In the genomic region with DNA sequence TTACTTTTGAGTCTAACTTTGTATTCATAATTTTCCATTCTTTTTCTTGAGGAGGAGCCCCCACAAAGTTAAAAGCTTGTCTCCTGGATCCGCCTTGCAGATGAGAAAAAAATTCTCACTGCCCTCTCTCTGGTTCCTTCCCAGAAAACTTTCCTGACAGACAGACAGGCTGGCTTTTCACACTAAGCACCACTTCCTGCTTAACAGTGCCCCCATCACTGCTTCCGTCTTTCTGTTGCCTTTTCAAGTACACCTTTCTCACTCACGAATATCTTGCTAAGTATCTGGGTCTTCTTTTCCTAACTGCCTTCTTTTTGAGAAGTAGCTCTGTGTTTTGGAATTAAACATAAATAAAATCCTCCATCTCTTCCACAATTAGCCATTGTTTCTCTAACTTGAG, we compare ENCODE assay signal across 12 cellular contexts. TPM values are rescaled to one million over a fixed set of nuclear protein-coding genes. Genes with fewer than 3 reads are reported as not detected.
DNase-seq lines count a peak whose midpoint lies in the region; ATAC-seq, FAIRE-seq and TF ChIP-seq lines count a peak whose summit lies in the region.
"Had no signal": no experiment of that assay in that cellular context is flagged by ENCODE, and none has a peak within 500 bp of the region (broad histone marks: within the 10 kb centered on the region; RNA-seq: fewer than 3 reads in every experiment).

No MANE protein-coding gene starts in this region.

- no peaks in the 10 kb centered on the region for H3K36me3 ChIP-seq in K562 (ENCODE audit: control insufficient read depth, insufficient read depth, low read length)
- H3K36me3 ChIP-seq: right lobe of liver had no signal

- in situ Hi-C loops in K562 (cut with MboI): no loop called here

- no peak overlapping the region for H3K4me3 ChIP-seq in Jurkat, Clone E6-1 (ENCODE audit: low read length)
- no peak overlapping the region for H3K4me3 ChIP-seq in K562
- H3K4me3 ChIP-seq: right lobe of liver had no signal

- TF ChIP-seq CTCF in K562 (IDR thresholded peaks at IDR 0.05 in 2 of 3, conservative IDR thresholded peaks at IDR 0.05 in 1 of 3; ENCODE audit: insufficient read depth in 2 of 3, low read depth in 1 of 3, low read length in 3 of 3): no peak

- H3K9ac ChIP-seq in K562 (ENCODE audit: insufficient read depth in 1 of 2, low read depth in 2 of 2, low read length in 2 of 2): no peak overlapping the region

- TF ChIP-seq POLR2A in K562 (conservative IDR thresholded peaks at IDR 0.05): no peak

- WGBS in K562 (ENCODE audit: insufficient coverage, low coverage, missing lambda C conversion rate): 21% methylated on average over 3 of the region's 3 CpGs

- peak; percentile 13 for DNase-seq in CD1c-positive myeloid dendritic cell (ENCODE audit: extremely low spot score)
- DNase-seq in Jurkat, Clone E6-1 (ENCODE audit: low read depth, low spot score): peak; percentile 18
- DNase-seq in K562 (ENCODE audit: extremely low read depth in 1 of 4, low spot score in 3 of 4): no peak
- no peak for DNase-seq in RKO (ENCODE audit: low spot score)
- DNase-seq in NCI-H345 (lab: John Stamatoyannopoulos, UW): no peak
- DNase-seq: right lobe of liver had no signal

- no peak overlapping the region for H3K27ac ChIP-seq in K562 (ENCODE audit: extremely low read depth, low read depth, low read length)
- H3K27ac ChIP-seq: HL-60, right lobe of liver had no signal

- no peaks in the 10 kb centered on the region for H3K79me2 ChIP-seq in K562 (ENCODE audit: control insufficient read depth, insufficient read depth, low read length)

- H3K27me3 ChIP-seq in K562 (ENCODE audit: control insufficient read depth in 2 of 2, insufficient read depth in 2 of 2, low read length in 2 of 2): no peaks in the 10 kb centered on the region
- H3K27me3 ChIP-seq: right lobe of liver had no signal

- H3K4me2 ChIP-seq in K562 (ENCODE audit: insufficient read depth, low read length): no peak overlapping the region

- H4K20me1 ChIP-seq in K562 (replicated peaks; ENCODE audit: control insufficient read depth, insufficient read depth, low read length): no peaks in the 10 kb centered on the region

- no TSS peak for BruUV-seq in K562 (replicated peaks; lab: Mats Ljungman, UMichigan)

- no peaks in the 10 kb centered on the region for H3K9me3 ChIP-seq in K562 (replicated peaks; ENCODE audit: control insufficient read depth, insufficient read depth, low read depth, low read length)
- H3K9me3 ChIP-seq: right lobe of liver had no signal

- TF ChIP-seq EP300 in K562 (IDR thresholded peaks at IDR 0.05; ENCODE audit: low read length): no peak

- no peaks in the 10 kb centered on the region for H3K9me1 ChIP-seq in K562 (ENCODE audit: control insufficient read depth, insufficient read depth, low read length)

- POLR2A ChIA-PET in K562 (lab: Yijun Ruan, JAX): interaction anchor here (0.7 kb wide), 1 partner anchor 18 kb away, joined by 3 read pairs; no protein-coding TSS in a partner anchor

- peak overlapping the region; percentile 41 for H2AFZ ChIP-seq in K562 (ENCODE audit: low read depth, low read length)

- CTCF ChIA-PET in K562 (lab: Yijun Ruan, JAX; ENCODE audit: low intra/inter-chr PET ratio): no interaction called here

- peaks cover 0 to 16% of the 10 kb centered on the region in 2 experiments; a peak in 3 of 5 replicates for H3K4me1 ChIP-seq in K562 (replicated peaks in 1 of 2; ENCODE audit: control insufficient read depth in 2 of 2, insufficient read depth in 2 of 2, low read length in 2 of 2)

- FAIRE-seq in K562 (lab: Jason Lieb, UNC): no peak

- peak; percentile 33 for ATAC-seq in GM19395 (IDR thresholded peaks at IDR 0.05; ENCODE audit: unreplicated experiment)
- no peak for ATAC-seq in K562
- ATAC-seq in GM21619 (IDR thresholded peaks at IDR 0.05; ENCODE audit: unreplicated experiment): no peak
- no peak for ATAC-seq in HG02623 (IDR thresholded peaks at IDR 0.05; ENCODE audit: unreplicated experiment)
- ATAC-seq: esophagus mucosa, right lobe of liver, SK-N-SH treated with all-trans-retinoic acid at 6 μM for 48 hours had no signal

- TF ChIP-seq RAD21 in K562 (CRISPR knock-in tag; conservative IDR thresholded peaks at IDR 0.05 in 1 of 2, IDR thresholded peaks at IDR 0.05 in 1 of 2): no peak

- intact Hi-C loops in K562 (cut with micrococcal nuclease): no loop called here

TF ChIP-seq in K562, 482 proteins besides CTCF, POLR2A, EP300 and RAD21 (continues in another document):
- TF ChIP-seq ZSCAN29 (IDR thresholded peaks at IDR 0.05): no peak
- TF ChIP-seq ZNF77 (CRISPR knock-in tag; IDR thresholded peaks at IDR 0.05): no peak
- no peak for TF ChIP-seq HDGF (IDR thresholded peaks at IDR 0.05)
- no peak for TF ChIP-seq ETV6 (IDR thresholded peaks at IDR 0.05; ENCODE audit: borderline replicate concordance in 1 of 2, low read depth in 2 of 2, low read length in 1 of 2)
- TF ChIP-seq ETV6 (CRISPR knock-in tag; IDR thresholded peaks at IDR 0.05; ENCODE audit: borderline replicate concordance): no peak
- TF ChIP-seq, protein P1, sequence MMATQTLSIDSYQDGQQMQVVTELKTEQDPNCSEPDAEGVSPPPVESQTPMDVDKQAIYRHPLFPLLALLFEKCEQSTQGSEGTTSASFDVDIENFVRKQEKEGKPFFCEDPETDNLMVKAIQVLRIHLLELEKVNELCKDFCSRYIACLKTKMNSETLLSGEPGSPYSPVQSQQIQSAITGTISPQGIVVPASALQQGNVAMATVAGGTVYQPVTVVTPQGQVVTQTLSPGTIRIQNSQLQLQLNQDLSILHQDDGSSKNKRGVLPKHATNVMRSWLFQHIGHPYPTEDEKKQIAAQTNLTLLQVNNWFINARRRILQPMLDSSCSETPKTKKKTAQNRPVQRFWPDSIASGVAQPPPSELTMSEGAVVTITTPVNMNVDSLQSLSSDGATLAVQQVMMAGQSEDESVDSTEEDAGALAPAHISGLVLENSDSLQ (IDR thresholded peaks at IDR 0.05): 0 out of 2 replicates have a peak, but pooled peaks have one; percentile 9

RNA-seq across cellular contexts. Expression of gene LMBRD1, which starts 19.8 kb away (rescaled TPM):
- 19.6 TPM for polyA plus RNA-seq in Jurkat, Clone E6-1 (2012; ENCODE audit: insufficient read depth, insufficient read length)
- total RNA-seq in K562 (2011; cell fraction: chromatin; rRNA removed; ENCODE audit: low replicate concordance): 17.8 and 55.4 TPM in 2 replicates
- 22.0 and 25.8 TPM in 2 replicates for total RNA-seq in K562 (2011; cell fraction: nucleolus; rRNA removed)
- 39.2 and 40.0 TPM in 2 replicates for total RNA-seq in K562 (2011; cell fraction: nucleoplasm; rRNA removed)
- total RNA-seq in K562 (2014; rRNA removed): 14.0 and 16.2 TPM in 2 replicates
- 32.8 and 36.2 TPM in 2 replicates for total RNA-seq in K562 (2014; rRNA removed; fragmentation: Illumina TruSeq; extraction: Trizol)
- 24.6 and 26.5 TPM in 2 replicates for total RNA-seq in K562 (2015; rRNA removed; fragmentation: Illumina TruSeq; extraction: Trizol)
- 19.5 and 21.4 TPM in 2 replicates for total RNA-seq in K562 (2021)
- 20.2 and 31.2 TPM in 2 replicates for polyA plus RNA-seq in K562 (2011; rRNA removed)
- 4.2 and 13.3 TPM in 2 replicates for polyA plus RNA-seq in K562 (2011; cell fraction: cytosol; rRNA removed)
- 7.4 and 11.4 TPM in 2 replicates for polyA plus RNA-seq in K562 (2011; cell fraction: nucleus; rRNA removed)
- polyA plus RNA-seq in K562 (2012): 19.7 and 22.0 TPM in 2 replicates
- polyA plus RNA-seq in K562 (2014; fragmentation: Illumina TruSeq; extraction: Trizol): 21.1 and 24.0 TPM in 2 replicates
- 10 to 100 TPM; 64.3 to 85.2 TPM for polyA plus RNA-seq in K562 (2014; fragmentation: Nextera tagmentation; extraction: Ambion mirVana)
- 21.3 and 22.2 TPM in 2 replicates for polyA plus RNA-seq in K562 (2014; rRNA removed)
- 27.8 and 29.0 TPM in 2 replicates for polyA minus RNA-seq in K562 (2011; rRNA and poly(A)+ RNA removed)
- 6.0 and 10.0 TPM in 2 replicates for polyA minus RNA-seq in K562 (2011; cell fraction: cytosol; rRNA and poly(A)+ RNA removed)
- polyA minus RNA-seq in K562 (2011; cell fraction: nucleus; rRNA and poly(A)+ RNA removed): 26.8 and 38.5 TPM in 2 replicates

RNA-seq across cellular contexts. Expression of gene COL19A1, which starts 49.8 kb away (rescaled TPM):
- polyA plus RNA-seq in Jurkat, Clone E6-1 (2012; ENCODE audit: insufficient read depth, insufficient read length): not detected
- not detected in 2 replicates for total RNA-seq in K562 (2011; cell fraction: chromatin; rRNA removed; ENCODE audit: low replicate concordance)
- not detected in 2 replicates for total RNA-seq in K562 (2011; cell fraction: nucleolus; rRNA removed)
- total RNA-seq in K562 (2011; cell fraction: nucleoplasm; rRNA removed): not detected in 2 replicates
- total RNA-seq in K562 (2014; rRNA removed): not detected in 2 replicates
- not detected in 2 replicates for total RNA-seq in K562 (2014; rRNA removed; fragmentation: Illumina TruSeq; extraction: Trizol)
- not detected in 2 replicates for total RNA-seq in K562 (2015; rRNA removed; fragmentation: Illumina TruSeq; extraction: Trizol)
- not detected in 2 replicates for total RNA-seq in K562 (2021)
- not detected in 2 replicates for polyA plus RNA-seq in K562 (2011; rRNA removed)
- polyA plus RNA-seq in K562 (2011; cell fraction: cytosol; rRNA removed): not detected in 2 replicates
- polyA plus RNA-seq in K562 (2011; cell fraction: nucleus; rRNA removed): not detected in 2 replicates
- 0.10 TPM in 1 of 2 replicates, not detected in the other for polyA plus RNA-seq in K562 (2012)
- polyA plus RNA-seq in K562 (2014; fragmentation: Illumina TruSeq; extraction: Trizol): not detected in 2 replicates
- polyA plus RNA-seq in K562 (2014; fragmentation: Nextera tagmentation; extraction: Ambion mirVana): not detected
- not detected in 2 replicates for polyA plus RNA-seq in K562 (2014; rRNA removed)
- polyA minus RNA-seq in K562 (2011; rRNA and poly(A)+ RNA removed): not detected in 2 replicates
- not detected in 2 replicates for polyA minus RNA-seq in K562 (2011; cell fraction: cytosol; rRNA and poly(A)+ RNA removed)
- not detected in 2 replicates for polyA minus RNA-seq in K562 (2011; cell fraction: nucleus; rRNA and poly(A)+ RNA removed)

Comparison
In these comparisons a context has a peak if more than half of its experiments do, and no peak if none do; other contexts are left out.
1. DNase-seq: peak in CD1c-positive myeloid dendritic cell (single experiment) and Jurkat, Clone E6-1 (single experiment); none in K562 (0 of 4), RKO (single experiment) and NCI-H345 (single experiment).